In genomic region chr4:93501946-93502345, GRCh38 we compare ENCODE assay signal across 23 cellular contexts.
"Had no signal": no experiment of that assay in that cellular context is flagged by ENCODE, and none has a peak within 500 bp of the region (broad histone marks: within the 10 kb centered on the region; RNA-seq: fewer than 3 reads in every experiment).

No MANE protein-coding gene starts in this region.

- H3K9me3 ChIP-seq: SJSA1 had no signal

- H3K36me3 ChIP-seq: SJSA1 had no signal

- H3K4me1 Mint-ChIP-seq: IgD-negative memory B cell had no signal

- H3K4me1 ChIP-seq: SJSA1 had no signal

- H3K4me3 ChIP-seq: K562, SJSA1, SK-N-MC had no signal

- H3K4me2 ChIP-seq: KMS-11 had no signal

- H3K27me3 Mint-ChIP-seq: IgD-negative memory B cell had no signal

- H3K27ac Mint-ChIP-seq: IgD-negative memory B cell had no signal

- H3K27ac ChIP-seq: KMS-11, SJSA1, SK-N-MC had no signal

- DNase-seq: Kasumi-1, MM.1S, NCI-H1092 treated with DMSO at 0.1 percent for 48 hours, NCI-H1436, NCI-H187, NCI-H2029, NCI-H2081 treated with DMSO at 0.1 percent for 48 hours, NCI-H2171, NCI-H226, NCI-H446, NCI-H510A, NCI-H524 treated with DMSO at 0.1 percent for 48 hours, NCI-H69, NCI-H774, Right ventricle myocardium superior, RPMI8226, SIG-M5 had no signal

- H3K4me3 Mint-ChIP-seq: IgD-negative memory B cell had no signal

- H3K9ac ChIP-seq: KMS-11 had no signal

- ATAC-seq: HepG2, K562 had no signal
